Comparison of ENCODE assay signal across 18 cellular contexts in the genomic region with DNA sequence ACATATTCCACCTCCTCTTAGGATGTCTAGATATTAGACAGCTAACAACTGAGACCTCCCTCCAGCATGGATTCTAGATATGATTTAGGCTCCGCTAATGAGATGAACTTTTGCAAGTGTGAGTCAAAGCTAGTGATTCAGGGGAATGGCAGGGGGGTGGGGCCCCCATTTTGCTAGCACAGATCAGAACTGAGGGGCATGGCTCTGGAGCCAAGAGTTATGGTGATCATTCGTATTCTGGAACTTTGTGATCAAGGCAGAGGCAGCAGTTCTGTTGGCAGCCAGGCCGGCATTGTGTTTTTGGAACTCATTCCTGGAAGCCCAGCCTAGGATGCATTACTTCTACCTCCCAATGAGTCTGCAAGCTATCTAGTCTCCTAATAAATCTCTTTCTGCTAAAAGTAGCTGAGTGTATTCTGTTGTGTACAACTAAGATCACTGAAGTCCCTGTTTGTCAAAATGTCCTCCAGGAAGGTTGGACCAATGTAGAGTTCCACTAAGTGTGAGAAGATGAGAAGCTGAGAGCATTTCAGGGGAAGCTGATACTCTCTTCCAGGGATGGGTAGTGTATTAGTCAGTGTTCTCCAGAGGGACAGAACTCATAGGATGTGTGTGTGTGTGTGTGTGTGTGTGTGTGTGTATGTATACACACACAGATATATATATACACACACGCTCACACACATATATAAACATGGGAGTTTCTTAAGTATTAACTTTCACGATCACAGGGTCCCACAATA.
DNase-seq lines count a peak whose midpoint lies in the region; ATAC-seq and TF ChIP-seq lines count a peak whose summit lies in the region.
"Had no signal": no experiment of that assay in that cellular context is flagged by ENCODE, and none has a peak within 500 bp of the region (broad histone marks: within the 10 kb centered on the region; RNA-seq: fewer than 3 reads in every experiment).

No MANE protein-coding gene starts in this region.

- peaks cover 7 to 9% of the 10 kb centered on the region in 2 experiments for H3K27me3 ChIP-seq in mesenchymal stem cell (ENCODE audit: control insufficient read depth in 1 of 2, insufficient read depth in 1 of 2, low read length in 2 of 2)
- H3K27me3 ChIP-seq: uterus had no signal

- no peak overlapping the region for H2AFZ ChIP-seq in mesenchymal stem cell (ENCODE audit: low read depth, low read length)
- H2AFZ ChIP-seq: GM23338 had no signal

- no peak overlapping the region for H3K27ac ChIP-seq in mesenchymal stem cell (ENCODE audit: low read length, poor library complexity, severe bottlenecking)
- H3K27ac ChIP-seq: uterus had no signal

- no peak overlapping the region for H3K4me2 ChIP-seq in mesenchymal stem cell (ENCODE audit: low read length, poor library complexity, severe bottlenecking)
- H3K4me2 ChIP-seq: GM23338 had no signal

- H3K36me3 Mint-ChIP-seq in T-cell (no peaks in the 10 kb centered on the region), nephron progenitor cell (ENCODE audit: low read depth) (no peaks in the 10 kb centered on the region)
- H3K36me3 Mint-ChIP-seq: brain had no signal

- H2BK5ac ChIP-seq in mesenchymal stem cell (ENCODE audit: low read depth, low read length, poor library complexity, severe bottlenecking) = no peak overlapping the region

- no peak overlapping the region for H3K18ac ChIP-seq in mesenchymal stem cell (ENCODE audit: low read depth in 1 of 2, low read length in 2 of 2)

- CTCF ChIA-PET in T-cell (lab: Charles Lee) = interaction anchor here in 1 of 2 donors (0.6 kb wide), 1 partner anchor 128 kb away, joined by 3 read pairs; no protein-coding TSS in a partner anchor

- ATAC-seq in T-cell (replicated peaks in 1 of 4) = no peak
- ATAC-seq: activated CD4-positive, CD25-positive, alpha-beta regulatory T cell treated with anti-CD3 and anti-CD28 coated beads, Interleukin-2, amount 50 U/mL, for 24 hours; GM23338 had no signal

- no peaks in the 10 kb centered on the region for H3K4me1 ChIP-seq in mesenchymal stem cell (ENCODE audit: control insufficient read depth, insufficient read depth, low read depth, low read length)
- H3K4me1 ChIP-seq: uterus had no signal

- no peak overlapping the region for H3K14ac ChIP-seq in mesenchymal stem cell (ENCODE audit: low read length in 2 of 2)

- no peaks in the 10 kb centered on the region for H3K79me1 ChIP-seq in mesenchymal stem cell (replicated peaks; ENCODE audit: low read length, poor library complexity, severe bottlenecking)

- no peak overlapping the region for H3K23ac ChIP-seq in mesenchymal stem cell (ENCODE audit: low read length in 2 of 2)

- H2AK5ac ChIP-seq in mesenchymal stem cell (ENCODE audit: low read length, severe bottlenecking) = no peak overlapping the region

- H3K4me3 Mint-ChIP-seq in T-cell (no peak overlapping the region), nephron progenitor cell (no peak overlapping the region)
- H3K4me3 Mint-ChIP-seq: brain, GM23338 had no signal

- H3K27me3 Mint-ChIP-seq in T-cell = peaks cover 10 to 38% of the 10 kb centered on the region in 2 donors
- H3K27me3 Mint-ChIP-seq in nephron progenitor cell (ENCODE audit: low read depth, poor library complexity) = peaks cover 17% of the 10 kb centered on the region

- H3K9me3 Mint-ChIP-seq in T-cell (no peaks in the 10 kb centered on the region), nephron progenitor cell (peaks cover 5% of the 10 kb centered on the region)
- H3K9me3 Mint-ChIP-seq: GM23338 had no signal

- H3K9ac ChIP-seq in mesenchymal stem cell (ENCODE audit: low read length) = peak overlapping the region; percentile 5

- H3K36me3 ChIP-seq in mesenchymal stem cell (ENCODE audit: control insufficient read depth in 1 of 2, insufficient read depth in 2 of 2, low read depth in 1 of 2, low read length in 2 of 2) = no peaks in the 10 kb centered on the region
- H3K36me3 ChIP-seq: uterus had no signal

- peak; percentile 73 for DNase-seq in AG08395 (ENCODE audit: low spot score)
- DNase-seq in HCEC 1CT = peak; percentile 20
- DNase-seq in amniotic stem cell (lab: John Stamatoyannopoulos, UW) = peak; percentile 56
- peak; percentile 33 for DNase-seq in mesenchymal stem cell
- no peak for DNase-seq in hepatic stellate cell (ENCODE audit: low spot score)
- DNase-seq in T-cell = no peak
- DNase-seq in nephron progenitor cell = no peak
- no peak for DNase-seq in head of caudate nucleus
- DNase-seq: activated naive CD4-positive, alpha-beta T cell; AML-193; COR-L47; mammary epithelial cell; NCI-H187; SHP77; uterus had no signal

- TF ChIP-seq CTCF in nephron progenitor cell (IDR thresholded peaks at IDR 0.05) = no peak

- H2BK15ac ChIP-seq in mesenchymal stem cell (ENCODE audit: low read depth, poor library complexity, severe bottlenecking) = no peak overlapping the region

- H3K4me1 Mint-ChIP-seq in T-cell (peaks cover 25 to 34% (median 30%) of the 10 kb centered on the region in 3 donors), nephron progenitor cell (peaks cover 25% of the 10 kb centered on the region)

- H3K4ac ChIP-seq in mesenchymal stem cell (ENCODE audit: low read depth in 1 of 2, low read length in 2 of 2) = no peak overlapping the region

- WGBS in mesenchymal stem cell = 57% methylated on average over 4 of the region's 5 CpGs

- POLR2A ChIA-PET in T-cell (lab: Charles Lee) = no interaction called here

- intact Hi-C loops in head of caudate nucleus (cut with DNase I) = no loop called here

- H3K4me3 ChIP-seq in mesenchymal stem cell (ENCODE audit: insufficient read depth in 1 of 2, low read depth in 1 of 2, low read length in 2 of 2) = peak overlapping the region in 1 of 2 experiments; percentile 3
- H3K4me3 ChIP-seq: GM23338, uterus had no signal

- no peaks in the 10 kb centered on the region for H3K9me3 ChIP-seq in mesenchymal stem cell (ENCODE audit: control insufficient read depth, low read length)
- H3K9me3 ChIP-seq: uterus had no signal

- H2BK12ac ChIP-seq in mesenchymal stem cell (ENCODE audit: low read length in 2 of 2) = no peak overlapping the region

- no peak overlapping the region for H4K8ac ChIP-seq in mesenchymal stem cell (ENCODE audit: low read length)

- H3K27ac Mint-ChIP-seq in T-cell (peak overlapping the region in 1 of 2 donors; percentile 79), nephron progenitor cell (no peak overlapping the region)
- H3K27ac Mint-ChIP-seq: brain, GM23338 had no signal

- H4K91ac ChIP-seq in mesenchymal stem cell (ENCODE audit: low read length) = no peak overlapping the region

- H2BK120ac ChIP-seq in mesenchymal stem cell (ENCODE audit: low read depth, low read length) = no peak overlapping the region

Comparison
In these comparisons a context has a peak if more than half of its experiments do, and no peak if none do; other contexts are left out.
1. DNase-seq: peak in AG08395 (single experiment), HCEC 1CT (single experiment), amniotic stem cell (single experiment) and mesenchymal stem cell (single experiment); none in hepatic stellate cell (single experiment), T-cell (0 of 34), nephron progenitor cell (single experiment) and head of caudate nucleus (0 of 42).